Comparison of ENCODE assay signal across 9 cellular contexts in the genomic region with DNA sequence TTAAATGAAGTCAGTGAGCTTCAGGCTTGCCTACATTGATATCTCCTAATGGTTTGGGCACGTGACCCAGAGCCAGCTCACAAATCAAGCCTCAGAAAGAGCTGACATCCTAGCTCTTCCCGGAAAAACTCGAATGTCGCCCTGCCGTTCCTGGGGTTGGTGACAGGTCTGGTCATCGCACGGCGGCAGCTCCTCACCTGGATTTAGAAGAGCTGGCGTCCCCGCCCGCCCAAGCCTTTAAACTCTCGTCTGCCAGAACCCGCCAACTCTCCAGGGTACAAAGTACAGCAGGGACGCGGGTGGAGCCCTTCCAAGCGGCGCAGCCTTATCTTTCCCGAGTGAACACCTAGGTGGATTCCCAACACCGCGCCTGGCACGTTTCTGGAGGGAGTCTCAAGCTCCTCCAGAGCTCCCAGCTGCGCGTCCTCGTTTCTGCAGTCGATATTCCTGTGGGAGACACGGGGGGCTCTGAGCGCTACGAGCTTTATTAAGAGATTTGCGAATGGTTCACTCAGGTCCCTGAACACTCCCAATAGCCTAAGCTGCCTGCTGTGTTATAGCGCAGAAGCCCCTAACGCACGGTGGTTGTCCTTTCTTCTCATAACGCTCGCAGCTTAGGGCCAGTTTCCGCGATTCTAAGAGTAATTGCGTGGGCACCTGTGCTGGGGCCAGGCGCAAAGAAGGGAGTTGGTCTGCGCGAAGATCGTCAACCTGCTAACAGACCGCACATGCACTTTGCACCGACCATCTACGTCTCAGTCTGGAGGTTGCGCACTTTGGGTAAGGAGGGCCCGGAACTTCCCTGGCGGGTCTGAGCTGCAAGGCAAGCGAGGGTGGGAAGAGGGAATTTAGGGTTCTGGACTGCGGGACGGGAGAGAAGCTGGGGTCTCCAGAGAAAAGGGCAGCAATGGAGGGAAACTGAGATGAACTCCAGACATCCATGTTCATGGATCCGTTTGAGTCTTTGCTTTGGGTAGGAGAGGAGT. TPM values are rescaled to one million over a fixed set of nuclear protein-coding genes. Genes with fewer than 3 reads are reported as not detected.
DNase-seq lines count a peak whose midpoint lies in the region; ATAC-seq and TF ChIP-seq lines count a peak whose summit lies in the region.
"Had no signal": no experiment of that assay in that cellular context is flagged by ENCODE, and none has a peak within 500 bp of the region (broad histone marks: within the 10 kb centered on the region; RNA-seq: fewer than 3 reads in every experiment).

A gene with protein sequence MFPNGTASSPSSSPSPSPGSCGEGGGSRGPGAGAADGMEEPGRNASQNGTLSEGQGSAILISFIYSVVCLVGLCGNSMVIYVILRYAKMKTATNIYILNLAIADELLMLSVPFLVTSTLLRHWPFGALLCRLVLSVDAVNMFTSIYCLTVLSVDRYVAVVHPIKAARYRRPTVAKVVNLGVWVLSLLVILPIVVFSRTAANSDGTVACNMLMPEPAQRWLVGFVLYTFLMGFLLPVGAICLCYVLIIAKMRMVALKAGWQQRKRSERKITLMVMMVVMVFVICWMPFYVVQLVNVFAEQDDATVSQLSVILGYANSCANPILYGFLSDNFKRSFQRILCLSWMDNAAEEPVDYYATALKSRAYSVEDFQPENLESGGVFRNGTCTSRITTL (plus strand): TSS at position 75 of the 986 bp plus-strand sequence. CDS start 1,486 bp downstream, outside the sequence.

- no peaks in the 10 kb centered on the region for H3K36me3 ChIP-seq in sigmoid colon

- peak; percentile 45 for DNase-seq in ELF-1 (ENCODE audit: low read depth, low spot score)
- DNase-seq in right cardiac atrium, result peak in 2 of 3 donors; percentile 26 to 42
- DNase-seq in sigmoid colon, result no peak
- DNase-seq in natural killer cell, result no peak
- no peak for DNase-seq in NCI-H1930 (lab: John Stamatoyannopoulos, UW)
- no peak for DNase-seq in NCI-H510A (lab: John Stamatoyannopoulos, UW)

- H3K4me1 Mint-ChIP-seq in natural killer cell, result peaks cover 0 to 10% of the 10 kb centered on the region in 2 donors

- peaks cover 3% of the 10 kb centered on the region for H3K4me1 ChIP-seq in right cardiac atrium (ENCODE audit: control insufficient read depth, insufficient read depth, low read length)
- H3K4me1 ChIP-seq in sigmoid colon, result peaks cover 0 to 30% (median 16%) of the 10 kb centered on the region in 4 donors

- no peak for TF ChIP-seq EP300 in sigmoid colon (IDR thresholded peaks at IDR 0.05)

- H3K4me3 ChIP-seq in WI38 (ENCODE audit: low read depth, low read length), result peak within 1 kb of the TSS; percentile 65
- peak within 1 kb of the TSS; percentile 33 for H3K4me3 ChIP-seq in right cardiac atrium (ENCODE audit: low read length)
- H3K4me3 ChIP-seq in sigmoid colon, result peak within 1 kb of the TSS in 3 of 4 donors; percentile 23 to 32 (median 26)

- intact Hi-C loops in right cardiac atrium (cut with DNase I) (no loop called here), sigmoid colon (cut with DNase I) (no loop called here), natural killer cell (cut with micrococcal nuclease) (no loop called here)

- WGBS in right cardiac atrium, result 1% methylated on average over 51 of the region's 51 CpGs
- 1 to 4% methylated on average over 51 of the region's 51 CpGs for WGBS in sigmoid colon, 2 donors

- H3K36me3 Mint-ChIP-seq in natural killer cell, result peaks cover 5% of the 10 kb centered on the region

- H3K27ac ChIP-seq in right cardiac atrium (ENCODE audit: low read length) (no peak within 1 kb of the TSS), sigmoid colon (no peak within 1 kb of the TSS)
- H3K27ac ChIP-seq: epithelial cell of prostate had no signal

- H3K27me3 ChIP-seq in right cardiac atrium (ENCODE audit: control insufficient read depth, insufficient read depth) (no peaks in the 10 kb centered on the region), sigmoid colon (peaks cover 8 to 63% (median 42%) of the 10 kb centered on the region in 3 donors)

- peak in 1 of 2 donors; percentile 6 for TF ChIP-seq POLR2A in sigmoid colon (IDR thresholded peaks at IDR 0.05)

- H3K9me3 ChIP-seq in right cardiac atrium (ENCODE audit: control insufficient read depth, low read length) (peaks cover 2% of the 10 kb centered on the region), sigmoid colon (peaks cover 2 to 4% (median 3%) of the 10 kb centered on the region in 4 donors)

- H3K27ac Mint-ChIP-seq in natural killer cell, result no peak within 1 kb of the TSS

- peak; percentile 15 to 36 for ATAC-seq in right cardiac atrium
- ATAC-seq in natural killer cell, result no peak
- ATAC-seq in HG02870 (IDR thresholded peaks at IDR 0.05; ENCODE audit: unreplicated experiment), result no peak

- TF ChIP-seq CTCF in WI38 (IDR thresholded peaks at IDR 0.05; ENCODE audit: low read depth, low read length), result no peak
- TF ChIP-seq CTCF in sigmoid colon (IDR thresholded peaks at IDR 0.05), result no peak
- TF ChIP-seq CTCF in natural killer cell (IDR thresholded peaks at IDR 0.05), result no peak

- H3K4me3 Mint-ChIP-seq in natural killer cell, result no peak within 1 kb of the TSS

- H3K27me3 Mint-ChIP-seq in natural killer cell (ENCODE audit: low read depth in 2 of 2), result peaks cover 64 to 84% of the 10 kb centered on the region in 2 donors

- H3K9me3 Mint-ChIP-seq in natural killer cell, result peaks cover 0 to 2% of the 10 kb centered on the region in 2 donors

RNA-seq across cellular contexts. Expression of the gene that starts here (rescaled TPM):
- total RNA-seq in right cardiac atrium, result 1 to 10 TPM in 1 of 4 donors, under 1 TPM in 3; 0.59 to 1.5 (median 0.78) TPM
- 0.48 TPM for polyA plus RNA-seq in right cardiac atrium
- 1 to 10 TPM in 1 of 4 donors, under 1 TPM in 3; under 0.01 to 1.7 (median 0.22) TPM for total RNA-seq in sigmoid colon
- polyA plus RNA-seq in sigmoid colon, result 1 to 10 TPM; 2.1 to 3.0 (median 2.2) TPM
- total RNA-seq in natural killer cell, result not detected

Comparison
In these comparisons a context has a peak if more than half of its experiments do, and no peak if none do; other contexts are left out.
1. DNase-seq: peak in ELF-1 (single experiment) and right cardiac atrium (2 of 3); none in sigmoid colon (single experiment), natural killer cell (single experiment), NCI-H1930 (0 of 2) and NCI-H510A (single experiment).
2. ATAC-seq: peak in right cardiac atrium (2 of 2); none in natural killer cell (0 of 3) and HG02870 (single experiment).
3. Peak in every context shown above with its lines, with median percentiles within 50 percentile points of each other: H3K4me3 ChIP-seq.